Comparison of ENCODE assay signal across 8 cellular contexts in genomic region chr4:143513314-143514211, GRCh38.
A peak's percentile ranks its signal among the peaks of the same experiment; 100 is the strongest.
DNase-seq lines count a peak whose midpoint lies in the region; ATAC-seq, FAIRE-seq and TF ChIP-seq lines count a peak whose summit lies in the region.

SMARCA5 (plus strand) TSS chr4:143513702; CDS start chr4:143513925, 223 bp downstream.

- FAIRE-seq in islet of Langerhans (lab: Jason Lieb, UNC) = peak; percentile 88

- ATAC-seq in GM19035 (IDR thresholded peaks at IDR 0.05; ENCODE audit: unreplicated experiment) = peak; percentile 85
- ATAC-seq in HG03354 (IDR thresholded peaks at IDR 0.05; ENCODE audit: poor library complexity, severe bottlenecking, unreplicated experiment) = peak; percentile 87
- peak; percentile 84 to 86 for ATAC-seq in activated CD4-positive, CD25-positive, alpha-beta regulatory T cell treated with anti-CD3 and anti-CD28 coated beads, Interleukin-2, amount 50 U/mL, for 24 hours

- DNase-seq in AG09319 (ENCODE audit: extremely low read depth, low read depth) (peak; percentile 95), NCI-H446 treated with DMSO at 0.1 percent for 48 hours (lab: John Stamatoyannopoulos, UW) (peak; percentile 95), cerebellar cortex (ENCODE audit: low spot score) (peak; percentile 98)
- DNase-seq in stimulated activated CD4-positive, alpha-beta T cell treated with anti-CD3 and anti-CD28 coated beads, Interleukin-12 subunit alpha, Interleukin-12 subunit beta, amount 100 ng/mL, for 4 hours = peak; percentile 93

- TF ChIP-seq CTCF in AG09319 (IDR thresholded peaks at IDR 0.05; ENCODE audit: low read depth, low read length) = no peak

Comparison
In these comparisons a context has a peak if more than half of its experiments do, and no peak if none do; other contexts are left out.
1. Peak in every context shown above with its lines: DNase-seq and ATAC-seq.